ENCODE assay signal across 7 cellular contexts in the genomic region with DNA sequence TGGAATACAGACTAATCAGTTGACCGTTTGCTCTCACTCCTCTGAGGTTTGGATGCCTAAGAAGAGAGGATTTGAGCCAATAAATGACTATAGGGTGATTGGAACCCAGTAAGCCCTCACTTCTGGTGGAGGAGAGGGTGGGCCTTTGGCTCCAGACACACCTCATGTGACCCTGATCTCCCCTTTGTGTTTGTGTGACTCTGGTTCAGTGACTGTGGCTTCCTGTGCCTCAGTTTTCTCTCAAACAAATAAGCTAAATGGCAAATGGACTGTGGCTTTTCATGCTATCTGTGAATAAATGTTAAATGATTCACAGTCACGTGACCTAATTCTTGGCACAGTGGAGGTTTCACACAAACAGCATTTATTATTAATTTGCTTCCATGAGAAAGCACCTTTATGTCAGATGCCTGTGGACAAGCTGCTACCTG. TPM values are rescaled to one million over a fixed set of nuclear protein-coding genes. Genes with fewer than 3 reads are reported as not detected.
"Had no signal": no experiment of that assay in that cellular context is flagged by ENCODE, and none has a peak within 500 bp of the region (broad histone marks: within the 10 kb centered on the region; RNA-seq: fewer than 3 reads in every experiment).

No MANE protein-coding gene starts in this region.

RNA-seq across cellular contexts. Expression of gene PSG3, which starts 2.7 kb away (rescaled TPM):
- total RNA-seq: activated CD4-positive, alpha-beta T cell treated with anti-CD3 and anti-CD28 coated beads, Interleukin-2, amount 10 ng/mL, durations not matched to agents 7 days and 5 days; heart left ventricle; left ventricle myocardium superior; mesenteric fat pad; omental fat pad; psoas muscle; sigmoid colon had no signal
- polyA plus RNA-seq: heart left ventricle, psoas muscle, sigmoid colon had no signal

RNA-seq across cellular contexts. Expression of gene PSG8, which starts 27.9 kb away (rescaled TPM):
- total RNA-seq: activated CD4-positive, alpha-beta T cell treated with anti-CD3 and anti-CD28 coated beads, Interleukin-2, amount 10 ng/mL, durations not matched to agents 7 days and 5 days; heart left ventricle; left ventricle myocardium superior; mesenteric fat pad; omental fat pad; psoas muscle; sigmoid colon had no signal
- polyA plus RNA-seq: heart left ventricle, psoas muscle, sigmoid colon had no signal
